In the genomic region with DNA sequence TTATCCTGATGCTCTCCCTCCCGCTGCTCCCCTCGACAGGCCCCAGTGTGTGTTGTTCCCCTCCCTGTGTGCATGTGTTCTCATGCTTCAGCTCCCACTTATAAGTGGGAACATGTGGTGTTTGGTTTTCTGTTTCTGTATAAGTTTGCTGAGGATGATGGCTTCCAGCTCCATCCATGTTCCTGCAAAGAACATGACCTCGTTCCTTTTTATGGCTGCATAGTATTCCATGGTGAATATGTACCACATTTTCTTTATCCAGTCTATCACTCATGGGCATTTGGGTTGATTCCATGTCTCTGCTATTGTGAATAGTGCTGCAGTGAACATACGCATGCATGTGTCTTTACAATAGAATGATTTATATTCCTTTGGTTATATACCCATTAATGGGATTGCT, we compare ENCODE assay signal across 1 cellular context. TPM values are rescaled to one million over a fixed set of nuclear protein-coding genes. Genes with fewer than 3 reads are reported as not detected.
"Had no signal": no experiment of that assay in that cellular context is flagged by ENCODE, and none has a peak within 500 bp of the region (broad histone marks: within the 10 kb centered on the region; RNA-seq: fewer than 3 reads in every experiment).

No MANE protein-coding gene starts in this region.

RNA-seq across cellular contexts. Expression of a gene that starts 22.6 kb away (rescaled TPM):
- total RNA-seq: HT-29 had no signal
